In genomic region chr5:52915176-52915875, GRCh38 we compare ENCODE assay signal across 8 cellular contexts.
A peak's percentile ranks its signal among the peaks of the same experiment; 100 is the strongest.
DNase-seq lines count a peak whose midpoint lies in the region; ATAC-seq and TF ChIP-seq lines count a peak whose summit lies in the region.

No MANE protein-coding gene starts in this region.

- POLR2A ChIA-PET in naive thymus-derived CD8-positive, alpha-beta T cell (lab: Charles Lee), result interaction anchor here (0.9 kb wide), 1 partner anchor 222 kb away, joined by 5 read pairs; no protein-coding TSS in a partner anchor

- no peak for TF ChIP-seq EP300 in esophagus muscularis mucosa (IDR thresholded peaks at IDR 0.05)

- H3K9me3 Mint-ChIP-seq in naive thymus-derived CD8-positive, alpha-beta T cell, result no peaks in the 10 kb centered on the region

- H3K9me3 ChIP-seq in esophagus muscularis mucosa, result no peaks in the 10 kb centered on the region

- peaks cover 2 to 11% (median 5%) of the 10 kb centered on the region in 4 donors for H3K4me1 Mint-ChIP-seq in naive thymus-derived CD8-positive, alpha-beta T cell

- no peaks in the 10 kb centered on the region for H3K36me3 Mint-ChIP-seq in naive thymus-derived CD8-positive, alpha-beta T cell

- no peak overlapping the region; the same call in 1 of the 2 replicates for H3K4me3 ChIP-seq in HL-60 (replicated peaks; ENCODE audit: insufficient read depth, low read length)
- peak overlapping the region in 3 of 4 donors; percentile 13 to 35 (median 25) for H3K4me3 ChIP-seq in esophagus muscularis mucosa

- H3K4me3 Mint-ChIP-seq in naive thymus-derived CD8-positive, alpha-beta T cell, result peak overlapping the region; percentile 23 to 74 (median 68)

- peaks cover 0 to 45% (median 38%) of the 10 kb centered on the region in 4 donors for H3K4me1 ChIP-seq in esophagus muscularis mucosa

- intact Hi-C loops in esophagus muscularis mucosa (cut with DNase I), result loop anchor here (1.0 kb wide), 1 partner anchor 127 kb away; no protein-coding TSS in a partner anchor

- H3K36me3 ChIP-seq in esophagus muscularis mucosa, result peaks cover 7 to 53% (median 11%) of the 10 kb centered on the region in 4 donors

- H3K27me3 Mint-ChIP-seq in naive thymus-derived CD8-positive, alpha-beta T cell, result no peaks in the 10 kb centered on the region

- H3K27ac Mint-ChIP-seq in naive thymus-derived CD8-positive, alpha-beta T cell, result no peak overlapping the region

- DNase-seq in DMS 273 treated with DMSO at 0.1 percent for 48 hours (lab: John Stamatoyannopoulos, UW), result peak; percentile 59
- DNase-seq in HL-60 (ENCODE audit: low read depth in 1 of 2, low spot score in 1 of 2), result peak; percentile 14 to 47
- DNase-seq in NOMO-1 (lab: John Stamatoyannopoulos, UW; ENCODE audit: unreplicated experiment in 2 of 2), result peak; percentile 55 to 65
- DNase-seq in activated T-cell treated with anti-CD3 and anti-CD28 coated beads for 1 hour (ENCODE audit: low read depth), result peak; percentile 25
- no peak for DNase-seq in esophagus muscularis mucosa (ENCODE audit: extremely low spot score)
- peak; percentile 6 to 77 (median 47) for DNase-seq in naive thymus-derived CD8-positive, alpha-beta T cell
- DNase-seq in superior temporal gyrus (ENCODE audit: extremely low spot score), result peak; percentile 81

- TF ChIP-seq CTCF in HL-60 (IDR thresholded peaks at IDR 0.05; ENCODE audit: insufficient read depth, low read length) (peak; percentile 1), esophagus muscularis mucosa (IDR thresholded peaks at IDR 0.05) (peak; percentile 66 to 76 (median 69))

- H3K27ac ChIP-seq in HL-60 (replicated peaks) (no peak overlapping the region), esophagus muscularis mucosa (replicated peaks in 1 of 4) (peak overlapping the region in 3 of 4 donors; percentile 25 to 28 (median 28))

- no peak for TF ChIP-seq POLR2A in esophagus muscularis mucosa (IDR thresholded peaks at IDR 0.05; ENCODE audit: low read depth)

- ATAC-seq in GM21381 (IDR thresholded peaks at IDR 0.05; ENCODE audit: unreplicated experiment), result peak; percentile 95
- ATAC-seq in naive thymus-derived CD8-positive, alpha-beta T cell, result peak; percentile 90 to 96

- H3K27me3 ChIP-seq in HL-60 (ENCODE audit: insufficient read depth, poor library complexity, severe bottlenecking) (no peaks in the 10 kb centered on the region), esophagus muscularis mucosa (no peaks in the 10 kb centered on the region)

- 9% methylated on average over 4 of the region's 4 CpGs for WGBS in esophagus muscularis mucosa
